ENCODE assay signal across 33 cellular contexts in the genomic region with DNA sequence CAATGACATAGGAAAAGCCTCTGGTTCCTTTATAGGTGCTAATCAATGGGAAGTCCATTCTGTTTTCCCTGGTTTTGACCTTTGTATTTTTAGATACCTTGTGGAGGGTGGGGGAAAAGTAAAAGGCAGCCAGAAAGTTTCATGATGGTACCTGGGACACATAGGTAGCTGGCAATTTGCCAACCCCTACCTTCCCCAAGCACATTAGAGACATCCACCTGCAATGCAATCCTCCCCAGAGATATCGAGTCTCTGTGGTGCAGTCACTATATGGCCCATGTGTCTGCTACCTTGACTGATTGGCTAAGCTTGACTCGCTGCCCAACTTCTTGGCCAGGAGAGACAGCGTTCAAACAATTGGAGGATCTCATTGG.
"Had no signal": no experiment of that assay in that cellular context is flagged by ENCODE, and none has a peak within 500 bp of the region (broad histone marks: within the 10 kb centered on the region; RNA-seq: fewer than 3 reads in every experiment).

No MANE protein-coding gene starts in this region.

- ATAC-seq: activated naive CD4-positive, alpha-beta T cell treated with anti-CD3 and anti-CD28 coated beads, Interleukin-2, amount 50 U/mL, for 72 hours; activated naive CD8-positive, alpha-beta T cell treated with anti-CD3 and anti-CD28 coated beads, Interleukin-2, amount 50 U/mL, for 24 hours; activated T-cell treated with anti-CD3 and anti-CD28 coated beads, Interleukin-2, amount 50 U/mL, for 72 hours; activated T-helper 17 cell treated with anti-CD3 and anti-CD28 coated beads, Interleukin-2, amount 50 U/mL, for 72 hours; body of pancreas had no signal

- H3K36me3 ChIP-seq: adrenal gland, ascending aorta, brain microvascular endothelial cell, breast epithelium, cardiac muscle cell had no signal

- H3K27ac ChIP-seq: adrenal gland, ascending aorta, body of pancreas, brain microvascular endothelial cell, breast epithelium, cardiac muscle cell had no signal

- DNase-seq: activated effector memory CD4-positive, alpha-beta T cell treated with anti-CD3 and anti-CD28 coated beads, Interleukin-2, amount 50 U/mL, for 16 hours; activated effector memory CD4-positive, alpha-beta T cell treated with Interleukin-2 at 50 U/mL for 16 hours; activated gamma-delta T cell; activated gamma-delta T cell treated with Interleukin-2 at 50 U/mL for 16 hours; activated naive CD4-positive, alpha-beta T cell; activated naive CD4-positive, alpha-beta T cell treated with anti-CD3 and anti-CD28 coated beads for 36 hours; activated naive CD4-positive, alpha-beta T cell treated with anti-CD3 and anti-CD28 coated beads, Interleukin-2, amount 10 ng/mL, durations not matched to agents 7 days and 5 days; activated naive CD4-positive, alpha-beta T cell treated with anti-CD3 and anti-CD28 coated beads, Interleukin-2, amount 50 U/mL, for 16 hours; activated naive CD4-positive, alpha-beta T cell treated with Interleukin-2 at 50 U/mL for 16 hours; activated naive CD8-positive, alpha-beta T cell treated with anti-CD3 and anti-CD28 coated beads for 36 hours; activated naive CD8-positive, alpha-beta T cell treated with anti-CD3 and anti-CD28 coated beads, Interleukin-2, amount 10 ng/mL, durations not matched to agents 7 days and 5 days; activated naive CD8-positive, alpha-beta T cell treated with anti-CD3 and anti-CD28 coated beads, Interleukin-2, amount 50 U/mL, for 24 hours; activated T-cell treated with anti-CD3 and anti-CD28 coated beads, Interleukin-2, amount 50 U/mL, for 1 hour; activated T-cell treated with anti-CD3 and anti-CD28 coated beads, Interleukin-2, amount 50 U/mL, for 24 hours; activated T-cell treated with anti-CD3 and anti-CD28 coated beads, Interleukin-2, amount 50 U/mL, for 4 hours; activated T-cell treated with anti-CD3 and anti-CD28 coated beads, Interleukin-2, amount 50 U/mL, for 48 hours; activated T-cell treated with anti-CD3 and anti-CD28 coated beads, Interleukin-2, amount 50 U/mL, for 72 hours; adrenal gland; amniotic stem cell; amygdala; anterior cingulate cortex; aorta; body of pancreas; brain microvascular endothelial cell; caudate nucleus; central memory CD4-positive, alpha-beta T cell; cerebellar nuclear complex had no signal

- H3K4me3 ChIP-seq: adrenal gland, ascending aorta, body of pancreas, breast epithelium, cardiac muscle cell had no signal

- H3K4me1 ChIP-seq: adrenal gland, ascending aorta, breast epithelium had no signal

- H3K9me3 ChIP-seq: adrenal gland, ascending aorta, body of pancreas, breast epithelium had no signal

- FAIRE-seq: astrocyte had no signal

- H3K27me3 ChIP-seq: adrenal gland, ascending aorta, body of pancreas, brain microvascular endothelial cell, breast epithelium, cardiac muscle cell had no signal
